8 cellular contexts compared by ENCODE assay signal in the genomic region with DNA sequence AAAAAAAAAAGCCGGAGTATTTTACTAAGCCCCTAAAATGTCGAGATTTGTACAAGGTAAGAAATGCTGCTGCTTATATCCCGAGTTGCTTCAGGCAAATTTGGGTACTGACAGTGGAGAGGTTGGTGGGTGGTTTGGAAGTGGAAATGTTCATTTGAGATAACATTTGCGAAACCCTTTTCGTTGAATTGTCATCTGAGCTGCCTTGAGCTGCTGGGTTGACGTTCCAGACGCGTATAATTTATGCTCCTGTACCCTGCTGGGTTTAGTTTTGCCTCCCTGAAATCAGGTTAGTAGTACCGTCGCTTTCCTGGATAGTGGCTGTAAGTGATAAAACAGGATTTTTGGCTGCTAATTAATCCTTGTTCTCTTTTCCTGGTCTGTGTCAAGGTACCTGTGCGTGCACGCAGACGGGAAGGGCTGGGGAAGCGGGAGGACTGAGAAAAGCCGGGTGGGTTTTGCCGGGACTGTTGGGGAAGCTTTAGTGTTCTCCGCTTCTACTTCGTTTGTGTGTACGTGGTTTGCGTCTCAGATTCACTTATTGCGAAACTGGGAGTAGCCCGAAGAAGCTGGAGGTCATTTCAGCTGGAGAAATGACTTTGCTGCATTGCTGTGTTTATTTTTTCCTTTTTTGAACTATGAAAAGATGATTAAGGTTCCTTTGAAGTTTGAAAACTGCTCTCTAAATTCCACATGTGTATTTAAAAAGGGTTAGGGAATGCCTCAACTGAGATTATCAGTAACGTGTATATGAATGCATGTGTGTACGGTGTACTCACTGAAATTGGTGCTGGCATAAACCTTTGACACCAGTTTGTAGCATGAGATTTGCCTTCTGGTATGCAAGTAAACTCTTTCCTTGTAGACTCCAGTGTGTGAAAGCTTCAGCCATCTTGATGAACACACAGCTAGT. TPM values are rescaled to one million over a fixed set of nuclear protein-coding genes. Genes with fewer than 3 reads are reported as not detected.
DNase-seq lines count a peak whose midpoint lies in the region; ATAC-seq and TF ChIP-seq lines count a peak whose summit lies in the region.

No MANE protein-coding gene starts in this region.

- POLR2A ChIA-PET in naive thymus-derived CD8-positive, alpha-beta T cell (lab: Charles Lee), result interaction anchor here (0.6 to 3.8 kb wide), 15 partner anchors 8 to 1385 kb away, joined by 3 to 40 read pairs (median 5); partner anchors contain the start of genes ACTR2, AFTPH, MDH1 and WDPCP

- no peak for TF ChIP-seq CTCF in VCaP (conservative IDR thresholded peaks at IDR 0.05)

- H3K27me3 Mint-ChIP-seq in naive thymus-derived CD8-positive, alpha-beta T cell, result no peaks in the 10 kb centered on the region

- peak in 1 of 2 donors; percentile 1 for ATAC-seq in naive thymus-derived CD8-positive, alpha-beta T cell
- ATAC-seq in HG02571 (IDR thresholded peaks at IDR 0.05; ENCODE audit: unreplicated experiment) (no peak), GM21515 (IDR thresholded peaks at IDR 0.05; ENCODE audit: unreplicated experiment) (no peak)

- DNase-seq in ELF-1 (ENCODE audit: low read depth, low spot score), result peak; percentile 57
- peak; percentile 62 for DNase-seq in M059J (ENCODE audit: low read depth)
- DNase-seq in fibroblast of gingiva (ENCODE audit: low read depth), result peak; percentile 84
- DNase-seq in naive thymus-derived CD8-positive, alpha-beta T cell, result peak in 1 of 10 donors; percentile 21
- DNase-seq in activated gamma-delta T cell (lab: John Stamatoyannopoulos, UW), result no peak

- peak overlapping the region; percentile 95 to 99 (median 99) for H3K27ac Mint-ChIP-seq in naive thymus-derived CD8-positive, alpha-beta T cell

- peaks cover 0 to 5% (median 0%) of the 10 kb centered on the region in 9 donors for H3K9me3 Mint-ChIP-seq in naive thymus-derived CD8-positive, alpha-beta T cell

- peak overlapping the region; percentile 94 to 100 (median 98) for H3K4me3 Mint-ChIP-seq in naive thymus-derived CD8-positive, alpha-beta T cell

- peaks cover 24 to 64% (median 55%) of the 10 kb centered on the region in 4 donors for H3K4me1 Mint-ChIP-seq in naive thymus-derived CD8-positive, alpha-beta T cell

- H3K36me3 Mint-ChIP-seq in naive thymus-derived CD8-positive, alpha-beta T cell, result peaks cover 0 to 17% (median 9%) of the 10 kb centered on the region in 3 donors

- peak overlapping the region; percentile 80 for H3K27ac ChIP-seq in VCaP

RNA-seq across cellular contexts. Expression of gene UGP2, which starts 0.7 kb away (rescaled TPM):
- 98.4 and 125 TPM in 2 replicates for total RNA-seq in M059J (2014; rRNA removed; shearing (Covaris generic))
- 10 to 100 TPM; 77.2 to 89.1 TPM for total RNA-seq in naive thymus-derived CD8-positive, alpha-beta T cell
- 100 to 1,000 TPM; 112 to 148 (median 135) TPM for polyA plus RNA-seq in naive thymus-derived CD8-positive, alpha-beta T cell
